ENCODE assay signal across 18 cellular contexts in genomic region chrX:46715997-46716396, GRCh38.
"Had no signal": no experiment of that assay in that cellular context is flagged by ENCODE, and none has a peak within 500 bp of the region (broad histone marks: within the 10 kb centered on the region; RNA-seq: fewer than 3 reads in every experiment).

No MANE protein-coding gene starts in this region.

- H3K9me3 Mint-ChIP-seq: activated T-cell treated with anti-CD3 and anti-CD28 coated beads, Interleukin-2, amount 50 U/mL, for 24 hours; natural killer cell had no signal

- H3K4me3 Mint-ChIP-seq: activated T-cell treated with anti-CD3 and anti-CD28 coated beads, Interleukin-2, amount 50 U/mL, for 24 hours; natural killer cell; T-helper 1 cell treated with Interleukin-12 subunit alpha and Interleukin-12 subunit beta and Interleukin-4 antibody, amounts not matched to agents 30 μg/mL and 1 μg/mL, for 36 hours had no signal

- H3K27ac Mint-ChIP-seq: natural killer cell; T-helper 1 cell treated with Interleukin-12 subunit alpha and Interleukin-12 subunit beta and Interleukin-4 antibody, amounts not matched to agents 30 μg/mL and 1 μg/mL, for 36 hours had no signal

- H3K36me3 Mint-ChIP-seq: natural killer cell had no signal

- DNase-seq: activated CD4-positive, alpha-beta T cell treated with anti-CD3 and anti-CD28 coated beads for 1 hour; activated CD4-positive, alpha-beta T cell treated with anti-CD3 and anti-CD28 coated beads, Interleukin-2, amount 50 U/mL, for 48 hours; activated effector memory CD4-positive, alpha-beta T cell treated with Interleukin-2 at 50 U/mL for 16 hours; activated naive CD4-positive, alpha-beta T cell treated with anti-CD3 and anti-CD28 coated beads, Interleukin-2, amount 50 U/mL, for 16 hours; activated T-cell treated with anti-CD3 and anti-CD28 coated beads, Interleukin-2, amount 50 U/mL, for 24 hours; adrenal gland; foreskin melanocyte; glutamatergic neuron; hypothalamus; lower lobe of right lung; natural killer cell; ovary; psoas muscle; right cardiac atrium; stimulated activated CD4-positive, alpha-beta T cell treated with anti-CD3 and anti-CD28 coated beads, Interleukin-2, amount 100 ng/mL, for 24 hours; thyroid gland had no signal

- FAIRE-seq: keratinocyte had no signal
